In the genomic region with DNA sequence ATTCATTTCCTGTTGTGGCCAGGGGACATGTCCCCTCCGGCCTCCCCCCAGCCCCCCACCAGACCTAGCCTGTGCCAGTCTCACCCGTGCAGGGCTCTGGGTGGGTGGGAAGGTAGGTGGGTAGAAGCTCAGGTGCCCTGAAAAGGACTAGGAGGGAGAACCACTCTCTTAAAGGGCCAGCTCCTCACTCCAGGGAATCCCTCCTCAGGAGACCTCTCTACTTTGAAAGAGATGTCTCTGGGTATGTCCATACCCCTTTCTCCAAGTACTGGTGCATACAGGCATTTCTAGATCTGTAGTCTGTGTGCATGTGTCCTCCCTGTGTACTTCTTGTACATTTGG, we compare ENCODE assay signal across 9 cellular contexts.
DNase-seq lines count a peak whose midpoint lies in the region; ATAC-seq and TF ChIP-seq lines count a peak whose summit lies in the region.
"Had no signal": no experiment of that assay in that cellular context is flagged by ENCODE, and none has a peak within 500 bp of the region (broad histone marks: within the 10 kb centered on the region; RNA-seq: fewer than 3 reads in every experiment).

No MANE protein-coding gene starts in this region.

- H3F3A ChIP-seq in PC-9 (ENCODE audit: insufficient read depth, low read depth) = peaks cover 44% of the 10 kb centered on the region; the same call in 1 of the 2 replicates

- no peak for TF ChIP-seq EP300 in ovary (IDR thresholded peaks at IDR 0.05)

- no peak for TF ChIP-seq POLR2A in ovary (IDR thresholded peaks at IDR 0.05)

- POLR2A ChIA-PET in CD4-positive, alpha-beta T cell (lab: Charles Lee) = interaction anchor here (0.8 kb wide), 1 partner anchor 8 kb away, joined by 4 read pairs; no protein-coding TSS in a partner anchor
- POLR2A ChIA-PET in PC-9 (lab: Charles Lee; ENCODE audit: unreplicated experiment) = interaction anchor here (0.5 to 0.6 kb wide), 2 partner anchors 23 to 60 kb away, joined by 3 to 8 read pairs; no protein-coding TSS in a partner anchor

- peak overlapping the region; percentile 95 for H3K4me2 ChIP-seq in PC-9

- peaks cover 17% of the 10 kb centered on the region for H3K4me1 Mint-ChIP-seq in CD4-positive, alpha-beta T cell (ENCODE audit: low read depth)

- no peak for TF ChIP-seq CTCF in CD4-positive, alpha-beta T cell (IDR thresholded peaks at IDR 0.05)
- TF ChIP-seq CTCF in PC-9 (conservative IDR thresholded peaks at IDR 0.05) (no peak), ovary (IDR thresholded peaks at IDR 0.05) (no peak)

- H3K4me1 ChIP-seq in PC-9 (replicated peaks; ENCODE audit: insufficient read depth) (peaks cover 63% of the 10 kb centered on the region), ovary (ENCODE audit: insufficient read depth) (peaks cover 5% of the 10 kb centered on the region)

- intact Hi-C loops in CD4-positive, alpha-beta T cell (cut with DNase I, micrococcal nuclease) = loop anchor here in 1 of 2 experiments (10.0 kb wide), 1 partner anchor 221 kb away; no protein-coding TSS in a partner anchor
- intact Hi-C loops in PC-9 (cut with micrococcal nuclease; ENCODE audit: unreplicated experiment) = loop anchor here (2.0 kb wide), 3 partner anchors 29 to 99 kb away; no protein-coding TSS in a partner anchor
- intact Hi-C loops in ovary (cut with DNase I) = no loop called here

- peaks cover 5% of the 10 kb centered on the region for H3K36me3 Mint-ChIP-seq in CD4-positive, alpha-beta T cell (ENCODE audit: low read depth)

- H3K9me3 Mint-ChIP-seq in CD4-positive, alpha-beta T cell = no peaks in the 10 kb centered on the region

- H3K9me3 ChIP-seq in CD4-positive, alpha-beta T cell (ENCODE audit: control insufficient read depth, low read length) = no peaks in the 10 kb centered on the region
- no peaks in the 10 kb centered on the region for H3K9me3 ChIP-seq in PC-9 (ENCODE audit: insufficient read depth, low read depth)
- H3K9me3 ChIP-seq in ovary = no peaks in the 10 kb centered on the region

- peaks cover 60% of the 10 kb centered on the region for H3K79me2 ChIP-seq in PC-9 (ENCODE audit: low read depth)

- H2AFZ ChIP-seq in PC-9 = peak overlapping the region; percentile 93; the same call in 1 of the 2 replicates

- H3K4me3 ChIP-seq in PC-9 = peak overlapping the region; percentile 95
- H3K4me3 ChIP-seq in ovary = peak overlapping the region; percentile 56

- CTCF ChIA-PET in CD4-positive, alpha-beta T cell (lab: Charles Lee) = no interaction called here
- CTCF ChIA-PET in PC-9 (lab: Charles Lee) = interaction anchor here (0.5 to 1.0 kb wide), 3 partner anchors 8 to 101 kb away, joined by 3 read pairs; no protein-coding TSS in a partner anchor

- ATAC-seq in CD4-positive, alpha-beta T cell (ENCODE audit: poor library complexity) = peak; percentile 12
- ATAC-seq in HG03097 (IDR thresholded peaks at IDR 0.05; ENCODE audit: low FRiP score, unreplicated experiment) (no peak), HG02571 (IDR thresholded peaks at IDR 0.05; ENCODE audit: unreplicated experiment) (no peak)

- no peak overlapping the region for H3K27ac Mint-ChIP-seq in CD4-positive, alpha-beta T cell

- H3K27me3 Mint-ChIP-seq in CD4-positive, alpha-beta T cell = peaks cover 45% of the 10 kb centered on the region

- H3K27ac ChIP-seq in CD4-positive, alpha-beta T cell (ENCODE audit: low read depth, low read length) = no peak overlapping the region
- no peak overlapping the region for H3K27ac ChIP-seq in PC-9
- peak overlapping the region; percentile 8 for H3K27ac ChIP-seq in epithelial cell of prostate
- no peak overlapping the region for H3K27ac ChIP-seq in ovary

- H3K9me2 ChIP-seq in PC-9 (ENCODE audit: insufficient read depth) = no peaks in the 10 kb centered on the region

- WGBS in ovary, 3 donors = 0% methylated on average over 2 of the region's 2 CpGs

- H3K36me3 ChIP-seq in PC-9 (ENCODE audit: low read depth) (no peaks in the 10 kb centered on the region), ovary (no peaks in the 10 kb centered on the region)

- no TSS peak for BruUV-seq in PC-9 (replicated peaks; lab: Mats Ljungman, UMichigan)

- no peak for DNase-seq in CD4-positive, alpha-beta T cell
- no peak for DNase-seq in PC-9
- no peak for DNase-seq in epithelial cell of prostate (ENCODE audit: low read depth, low spot score)
- DNase-seq in ovary = no peak
- no peak for DNase-seq in COLO668 (lab: John Stamatoyannopoulos, UW; ENCODE audit: unreplicated experiment)
- no peak for DNase-seq in kidney glomerular epithelial cell (lab: John Stamatoyannopoulos, UW)
- DNase-seq: hippocampal formation had no signal

- peaks cover 38% of the 10 kb centered on the region for H3K27me3 ChIP-seq in CD4-positive, alpha-beta T cell (ENCODE audit: control insufficient read depth, insufficient read depth, low read length)
- H3K27me3 ChIP-seq in PC-9 (ENCODE audit: insufficient read depth, low read depth) (no peaks in the 10 kb centered on the region), ovary (no peaks in the 10 kb centered on the region)

- H3K4me3 Mint-ChIP-seq in CD4-positive, alpha-beta T cell = peak overlapping the region; percentile 44

- no peaks in the 10 kb centered on the region for H4K20me1 ChIP-seq in PC-9 (ENCODE audit: insufficient read depth)
